16 cellular contexts compared by ENCODE assay signal in the genomic region with DNA sequence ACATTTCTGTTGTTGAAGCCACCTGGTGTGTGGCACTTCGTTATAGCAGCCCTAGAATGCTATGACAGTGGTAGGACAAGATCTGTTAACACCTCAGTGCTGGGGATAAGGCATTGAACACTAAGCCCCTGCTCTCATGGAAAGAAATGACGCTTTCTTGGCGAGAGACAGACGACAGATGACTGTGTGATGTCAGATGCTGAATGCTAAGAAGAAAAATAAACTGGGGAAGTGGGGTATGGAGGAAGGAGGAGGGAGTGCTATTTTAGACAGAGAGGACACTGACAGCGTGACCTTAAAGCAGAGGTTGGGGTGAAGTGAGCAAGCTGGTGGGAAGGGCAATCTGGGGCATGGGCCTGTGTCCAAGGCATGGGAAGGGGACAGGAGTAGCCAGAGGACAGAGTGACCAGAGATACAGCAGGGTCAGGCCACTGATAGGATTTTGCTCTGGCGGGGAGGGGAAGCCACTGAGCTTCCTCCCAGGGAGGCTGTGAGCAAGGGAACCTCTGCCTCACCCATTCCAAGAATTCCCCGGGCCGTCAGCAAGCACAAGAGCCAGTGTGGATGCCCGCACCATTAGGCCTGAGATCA. TPM values are rescaled to one million over a fixed set of nuclear protein-coding genes. Genes with fewer than 3 reads are reported as not detected.
A peak's percentile ranks its signal among the peaks of the same experiment; 100 is the strongest.
DNase-seq lines count a peak whose midpoint lies in the region; ATAC-seq, FAIRE-seq and TF ChIP-seq lines count a peak whose summit lies in the region.
"Had no signal": no experiment of that assay in that cellular context is flagged by ENCODE, and none has a peak within 500 bp of the region (broad histone marks: within the 10 kb centered on the region; RNA-seq: fewer than 3 reads in every experiment).

No MANE protein-coding gene starts in this region.

- CTCF ChIA-PET in activated CD8-positive, alpha-beta memory T cell treated with anti-CD3 and anti-CD28 coated beads, Interleukin-2, amount 10 ng/mL, durations not matched to agents 7 days and 5 days (lab: Charles Lee), result no interaction called here
- CTCF ChIA-PET in WTC11 (lab: Charles Lee), result interaction anchor here (3.3 kb wide), 1 partner anchor 38 kb away, joined by 13 read pairs; no protein-coding TSS in a partner anchor

- H3K27ac Mint-ChIP-seq in activated CD8-positive, alpha-beta memory T cell treated with anti-CD3 and anti-CD28 coated beads, Interleukin-2, amount 10 ng/mL, durations not matched to agents 7 days and 5 days, result peak overlapping the region; percentile 3
- 0 out of 2 replicates have a peak overlapping the region, but pooled peaks have one; percentile 0 for H3K27ac Mint-ChIP-seq in WTC11
- H3K27ac Mint-ChIP-seq in stimulated activated naive B cell treated with anti-CD40 and anti-IgM and Interleukin-4, amounts not matched to agents 10 μg/mL and 1 μg/mL and 100 μg/mL, for 72 hours, result peak overlapping the region; percentile 75
- H3K27ac Mint-ChIP-seq: activated B cell treated with CpG ODN at 0.5 μM for 24 hours had no signal

- peaks cover 16% of the 10 kb centered on the region for H3K36me3 Mint-ChIP-seq in activated CD8-positive, alpha-beta memory T cell treated with anti-CD3 and anti-CD28 coated beads, Interleukin-2, amount 10 ng/mL, durations not matched to agents 7 days and 5 days
- H3K36me3 Mint-ChIP-seq in WTC11, result peaks cover 12% of the 10 kb centered on the region
- peaks cover 34 to 47% of the 10 kb centered on the region in 2 donors for H3K36me3 Mint-ChIP-seq in stimulated activated naive B cell treated with anti-CD40 and anti-IgM and Interleukin-4, amounts not matched to agents 10 μg/mL and 1 μg/mL and 100 μg/mL, for 72 hours

- H3K4me3 Mint-ChIP-seq in activated CD8-positive, alpha-beta memory T cell treated with anti-CD3 and anti-CD28 coated beads, Interleukin-2, amount 10 ng/mL, durations not matched to agents 7 days and 5 days, result no peak overlapping the region
- H3K4me3 Mint-ChIP-seq in WTC11, result no peak overlapping the region
- H3K4me3 Mint-ChIP-seq in stimulated activated naive B cell treated with anti-CD40 and anti-IgM and Interleukin-4, amounts not matched to agents 10 μg/mL and 1 μg/mL and 100 μg/mL, for 72 hours, result no peak overlapping the region
- H3K4me3 Mint-ChIP-seq: activated B cell treated with CpG ODN at 0.5 μM for 24 hours had no signal

- peaks cover 22% of the 10 kb centered on the region for H3K4me1 Mint-ChIP-seq in activated CD8-positive, alpha-beta memory T cell treated with anti-CD3 and anti-CD28 coated beads, Interleukin-2, amount 10 ng/mL, durations not matched to agents 7 days and 5 days
- H3K4me1 Mint-ChIP-seq in WTC11, result no peaks in the 10 kb centered on the region
- peaks cover 17 to 22% of the 10 kb centered on the region in 2 donors for H3K4me1 Mint-ChIP-seq in stimulated activated naive B cell treated with anti-CD40 and anti-IgM and Interleukin-4, amounts not matched to agents 10 μg/mL and 1 μg/mL and 100 μg/mL, for 72 hours

- no peaks in the 10 kb centered on the region for H3K9me3 Mint-ChIP-seq in activated CD8-positive, alpha-beta memory T cell treated with anti-CD3 and anti-CD28 coated beads, Interleukin-2, amount 10 ng/mL, durations not matched to agents 7 days and 5 days (ENCODE audit: low read depth)
- no peaks in the 10 kb centered on the region for H3K9me3 Mint-ChIP-seq in WTC11
- H3K9me3 Mint-ChIP-seq in stimulated activated naive B cell treated with anti-CD40 and anti-IgM and Interleukin-4, amounts not matched to agents 10 μg/mL and 1 μg/mL and 100 μg/mL, for 72 hours, result no peaks in the 10 kb centered on the region
- H3K9me3 Mint-ChIP-seq: activated B cell treated with CpG ODN at 0.5 μM for 24 hours had no signal

- no peak for ATAC-seq in activated CD8-positive, alpha-beta memory T cell treated with anti-CD3 and anti-CD28 coated beads, Interleukin-2, amount 10 ng/mL, durations not matched to agents 7 days and 5 days
- ATAC-seq in WTC11 (no peak), left lobe of liver (peak; percentile 61), HG03432 (IDR thresholded peaks at IDR 0.05; ENCODE audit: unreplicated experiment) (no peak), GM19035 (IDR thresholded peaks at IDR 0.05; ENCODE audit: unreplicated experiment) (no peak)
- peak in 1 of 2 donors; percentile 25 for ATAC-seq in stimulated activated naive B cell treated with anti-CD40 and anti-IgM and Interleukin-4, amounts not matched to agents 10 μg/mL and 1 μg/mL and 100 μg/mL, for 72 hours (replicated peaks)
- ATAC-seq: GM12878, K562 had no signal

- TF ChIP-seq CTCF in WTC11 (IDR thresholded peaks at IDR 0.05), result no peak
- no peak for TF ChIP-seq CTCF in D721Med (IDR thresholded peaks at IDR 0.05; ENCODE audit: insufficient read depth, missing control alignments)

- POLR2A ChIA-PET in WTC11 (lab: Charles Lee), result no interaction called here

- no peak for FAIRE-seq in D721Med (lab: Jason Lieb, UNC)
- FAIRE-seq: GM12878, K562 had no signal

- H3K27me3 Mint-ChIP-seq in activated CD8-positive, alpha-beta memory T cell treated with anti-CD3 and anti-CD28 coated beads, Interleukin-2, amount 10 ng/mL, durations not matched to agents 7 days and 5 days, result no peaks in the 10 kb centered on the region
- no peaks in the 10 kb centered on the region for H3K27me3 Mint-ChIP-seq in WTC11 (ENCODE audit: low read depth)
- H3K27me3 Mint-ChIP-seq in stimulated activated naive B cell treated with anti-CD40 and anti-IgM and Interleukin-4, amounts not matched to agents 10 μg/mL and 1 μg/mL and 100 μg/mL, for 72 hours, result no peaks in the 10 kb centered on the region
- H3K27me3 Mint-ChIP-seq: activated B cell treated with CpG ODN at 0.5 μM for 24 hours had no signal

- DNase-seq in activated CD8-positive, alpha-beta memory T cell treated with anti-CD3 and anti-CD28 coated beads, Interleukin-2, amount 10 ng/mL, durations not matched to agents 7 days and 5 days, result no peak
- no peak for DNase-seq in activated CD8-positive, alpha-beta memory T cell treated with anti-CD3 and anti-CD28 coated beads, Interleukin-2, amount 50 U/mL, for 4 hours
- no peak for DNase-seq in WTC11 (ENCODE audit: low spot score)
- no peak for DNase-seq in left lobe of liver (ENCODE audit: low spot score)
- DNase-seq in stimulated activated naive B cell treated with anti-CD40 and anti-IgM and Interleukin-4, amounts not matched to agents 10 μg/mL and 1 μg/mL and 100 μg/mL, for 72 hours, result no peak
- no peak for DNase-seq in D721Med (ENCODE audit: insufficient read length, low spot score)
- DNase-seq: activated B cell treated with CpG ODN at 0.5 μM for 24 hours; DND-41; NCI-H1436 treated with DMSO at 0.1 percent for 48 hours; NCI-H69; SHP77 treated with DMSO at 0.1 percent for 48 hours; stimulated activated CD4-positive, alpha-beta T cell treated with anti-CD3 and anti-CD28 coated beads, Interleukin-15, amount 100 ng/mL, for 24 hours had no signal

TF ChIP-seq in WTC11, 78 proteins besides CTCF, POLR2A, EP300 and RAD21 (continues in another document):
- TF ChIP-seq, protein P1, sequence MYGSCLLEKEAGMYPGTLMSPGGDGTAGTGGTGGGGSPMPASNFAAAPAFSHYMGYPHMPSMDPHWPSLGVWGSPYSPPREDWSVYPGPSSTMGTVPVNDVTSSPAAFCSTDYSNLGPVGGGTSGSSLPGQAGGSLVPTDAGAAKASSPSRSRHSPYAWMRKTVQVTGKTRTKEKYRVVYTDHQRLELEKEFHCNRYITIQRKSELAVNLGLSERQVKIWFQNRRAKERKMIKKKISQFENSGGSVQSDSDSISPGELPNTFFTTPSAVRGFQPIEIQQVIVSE (CRISPR knock-in tag; IDR thresholded peaks at IDR 0.05; ENCODE audit: borderline replicate concordance), result no peak
- TF ChIP-seq ZNF263 (CRISPR knock-in tag; IDR thresholded peaks at IDR 0.05; ENCODE audit: low read depth) (no peak), CREM (CRISPR knock-in tag; IDR thresholded peaks at IDR 0.05) (no peak), MXD4 (CRISPR knock-in tag; IDR thresholded peaks at IDR 0.05; ENCODE audit: borderline replicate concordance) (no peak), EMX1 (CRISPR knock-in tag; IDR thresholded peaks at IDR 0.05) (no peak), ATF1 (CRISPR knock-in tag; IDR thresholded peaks at IDR 0.05) (no peak), SMAD4 (CRISPR knock-in tag; IDR thresholded peaks at IDR 0.05) (no peak), FOXP1 (CRISPR knock-in tag; IDR thresholded peaks at IDR 0.05; ENCODE audit: borderline replicate concordance) (no peak), ZNF416 (CRISPR knock-in tag; IDR thresholded peaks at IDR 0.05) (no peak)
- TF ChIP-seq, protein P2, sequence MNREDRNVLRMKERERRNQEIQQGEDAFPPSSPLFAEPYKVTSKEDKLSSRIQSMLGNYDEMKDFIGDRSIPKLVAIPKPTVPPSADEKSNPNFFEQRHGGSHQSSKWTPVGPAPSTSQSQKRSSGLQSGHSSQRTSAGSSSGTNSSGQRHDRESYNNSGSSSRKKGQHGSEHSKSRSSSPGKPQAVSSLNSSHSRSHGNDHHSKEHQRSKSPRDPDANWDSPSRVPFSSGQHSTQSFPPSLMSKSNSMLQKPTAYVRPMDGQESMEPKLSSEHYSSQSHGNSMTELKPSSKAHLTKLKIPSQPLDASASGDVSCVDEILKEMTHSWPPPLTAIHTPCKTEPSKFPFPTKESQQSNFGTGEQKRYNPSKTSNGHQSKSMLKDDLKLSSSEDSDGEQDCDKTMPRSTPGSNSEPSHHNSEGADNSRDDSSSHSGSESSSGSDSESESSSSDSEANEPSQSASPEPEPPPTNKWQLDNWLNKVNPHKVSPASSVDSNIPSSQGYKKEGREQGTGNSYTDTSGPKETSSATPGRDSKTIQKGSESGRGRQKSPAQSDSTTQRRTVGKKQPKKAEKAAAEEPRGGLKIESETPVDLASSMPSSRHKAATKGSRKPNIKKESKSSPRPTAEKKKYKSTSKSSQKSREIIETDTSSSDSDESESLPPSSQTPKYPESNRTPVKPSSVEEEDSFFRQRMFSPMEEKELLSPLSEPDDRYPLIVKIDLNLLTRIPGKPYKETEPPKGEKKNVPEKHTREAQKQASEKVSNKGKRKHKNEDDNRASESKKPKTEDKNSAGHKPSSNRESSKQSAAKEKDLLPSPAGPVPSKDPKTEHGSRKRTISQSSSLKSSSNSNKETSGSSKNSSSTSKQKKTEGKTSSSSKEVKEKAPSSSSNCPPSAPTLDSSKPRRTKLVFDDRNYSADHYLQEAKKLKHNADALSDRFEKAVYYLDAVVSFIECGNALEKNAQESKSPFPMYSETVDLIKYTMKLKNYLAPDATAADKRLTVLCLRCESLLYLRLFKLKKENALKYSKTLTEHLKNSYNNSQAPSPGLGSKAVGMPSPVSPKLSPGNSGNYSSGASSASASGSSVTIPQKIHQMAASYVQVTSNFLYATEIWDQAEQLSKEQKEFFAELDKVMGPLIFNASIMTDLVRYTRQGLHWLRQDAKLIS (CRISPR knock-in tag; IDR thresholded peaks at IDR 0.05; ENCODE audit: borderline replicate concordance), result no peak

RNA-seq across cellular contexts. Expression of a gene that starts 15.2 kb away (rescaled TPM):
- 10 to 100 TPM; 20.2 to 25.5 TPM for total RNA-seq in activated CD8-positive, alpha-beta memory T cell treated with anti-CD3 and anti-CD28 coated beads, Interleukin-2, amount 10 ng/mL, durations not matched to agents 7 days and 5 days
- total RNA-seq in WTC11 (2021), result 8.3 to 11.4 TPM (median 9.1 TPM) in 3 replicates
- total RNA-seq in left lobe of liver, result 23.6 TPM

RNA-seq across cellular contexts. Expression of a gene that starts 37.0 kb away (rescaled TPM):
- total RNA-seq in activated CD8-positive, alpha-beta memory T cell treated with anti-CD3 and anti-CD28 coated beads, Interleukin-2, amount 10 ng/mL, durations not matched to agents 7 days and 5 days, result 10 to 100 TPM; 16.1 to 18.6 TPM
- total RNA-seq in WTC11 (2021), result 4.2 to 12.9 TPM (median 5.2 TPM) in 3 replicates
- not detected for total RNA-seq in left lobe of liver
- total RNA-seq: K562 had no signal

Comparison
In these comparisons a context has a peak if more than half of its experiments do, and no peak if none do; other contexts are left out.
1. H3K27ac Mint-ChIP-seq: peak in every context shown above with its lines; median percentile 75 in stimulated activated naive B cell treated with anti-CD40 and anti-IgM and Interleukin-4, amounts not matched to agents 10 μg/mL and 1 μg/mL and 100 μg/mL, for 72 hours; 3 in activated CD8-positive, alpha-beta memory T cell treated with anti-CD3 and anti-CD28 coated beads, Interleukin-2, amount 10 ng/mL, durations not matched to agents 7 days and 5 days; 0 in WTC11.